Comparison of ENCODE assay signal across 1 cellular context in genomic region chr2:28288620-28289019, GRCh38.
TF ChIP-seq lines count a peak whose summit lies in the region.

No MANE protein-coding gene starts in this region.

TF ChIP-seq in IMR-90, 13 proteins besides CTCF, POLR2A, EP300 and RAD21 (continued from another document):
- TF ChIP-seq NFE2L2 (IDR thresholded peaks at IDR 0.05; ENCODE audit: low read depth, low read length) (no peak), USF2 (IDR thresholded peaks at IDR 0.05; ENCODE audit: low read depth, low read length) (no peak), BHLHE40 (IDR thresholded peaks at IDR 0.05; ENCODE audit: low read depth, low read length) (no peak), MAFK (IDR thresholded peaks at IDR 0.05; ENCODE audit: low read depth, low read length) (no peak), SMC3 (IDR thresholded peaks at IDR 0.05; ENCODE audit: low read depth, low read length) (no peak), RFX5 (IDR thresholded peaks at IDR 0.05; ENCODE audit: low read depth, low read length) (no peak), MXI1 (IDR thresholded peaks at IDR 0.05; ENCODE audit: borderline replicate concordance, low read depth, low read length) (no peak), FOS (IDR thresholded peaks at IDR 0.05; ENCODE audit: low read depth, low read length) (no peak), CEBPB (IDR thresholded peaks at IDR 0.05; ENCODE audit: low read depth, low read length) (no peak), MAZ (IDR thresholded peaks at IDR 0.05; ENCODE audit: borderline replicate concordance, low read depth, low read length) (no peak), RCOR1 (IDR thresholded peaks at IDR 0.05; ENCODE audit: insufficient replicate concordance, low read length) (no peak), ELK1 (IDR thresholded peaks at IDR 0.05; ENCODE audit: borderline replicate concordance, low read depth, low read length) (no peak)
